In genomic region chr22:21702700-21703683, GRCh38 we compare ENCODE assay signal across 18 cellular contexts. TPM values are rescaled to one million over a fixed set of nuclear protein-coding genes. Genes with fewer than 3 reads are reported as not detected.
DNase-seq lines count a peak whose midpoint lies in the region; ATAC-seq, FAIRE-seq and TF ChIP-seq lines count a peak whose summit lies in the region.
"Had no signal": no experiment of that assay in that cellular context is flagged by ENCODE, and none has a peak within 500 bp of the region (broad histone marks: within the 10 kb centered on the region; RNA-seq: fewer than 3 reads in every experiment).

No MANE protein-coding gene starts in this region.

- H3K36me3 Mint-ChIP-seq in astrocyte (ENCODE audit: low read depth, unreplicated experiment), result peaks cover 10% of the 10 kb centered on the region
- H3K36me3 Mint-ChIP-seq in activated T-helper 2 cell treated with anti-CD3 and anti-CD28 coated beads, Interferon-gamma antibody, Interleukin-2, Interleukin-4, amounts not matched to agents 10 μg/mL and 5 μg/mL and 100 μg/mL, durations not matched to agents 14 hours and 24 hours and 36 hours (ENCODE audit: low read depth), result peaks cover 6% of the 10 kb centered on the region
- H3K36me3 Mint-ChIP-seq: activated naive CD8-positive, alpha-beta T cell treated with anti-CD3 and anti-CD28 coated beads, Interleukin-2, amount 10 ng/mL, durations not matched to agents 7 days and 5 days had no signal

- TF ChIP-seq CTCF in astrocyte (IDR thresholded peaks at IDR 0.05; ENCODE audit: insufficient read depth, low read depth, low read length), result no peak

- peaks cover 11% of the 10 kb centered on the region for H3K4me1 Mint-ChIP-seq in astrocyte (ENCODE audit: low read depth, unreplicated experiment)
- no peaks in the 10 kb centered on the region for H3K4me1 Mint-ChIP-seq in activated T-helper 2 cell treated with anti-CD3 and anti-CD28 coated beads, Interferon-gamma antibody, Interleukin-2, Interleukin-4, amounts not matched to agents 10 μg/mL and 5 μg/mL and 100 μg/mL, durations not matched to agents 14 hours and 24 hours and 36 hours (ENCODE audit: low read depth)

- H3K9me3 ChIP-seq in right cardiac atrium (ENCODE audit: control insufficient read depth, low read length), result no peaks in the 10 kb centered on the region
- H3K9me3 ChIP-seq in astrocyte (ENCODE audit: insufficient read depth, low read depth, low read length), result no peaks in the 10 kb centered on the region
- H3K9me3 ChIP-seq: ovary, Peyer's patch, right atrium auricular region had no signal

- no peaks in the 10 kb centered on the region for H3K79me2 ChIP-seq in astrocyte (ENCODE audit: insufficient read depth, low read length)

- H3K4me2 ChIP-seq in astrocyte (ENCODE audit: low read length), result no peak overlapping the region

- H3K4me3 Mint-ChIP-seq in astrocyte (ENCODE audit: unreplicated experiment), result no peak overlapping the region
- H3K4me3 Mint-ChIP-seq in activated T-helper 2 cell treated with anti-CD3 and anti-CD28 coated beads, Interferon-gamma antibody, Interleukin-2, Interleukin-4, amounts not matched to agents 10 μg/mL and 5 μg/mL and 100 μg/mL, durations not matched to agents 14 hours and 24 hours and 36 hours (ENCODE audit: low read depth), result no peak overlapping the region
- H3K4me3 Mint-ChIP-seq: activated naive CD8-positive, alpha-beta T cell treated with anti-CD3 and anti-CD28 coated beads, Interleukin-2, amount 10 ng/mL, durations not matched to agents 7 days and 5 days; brain; H9 had no signal

- WGBS in right cardiac atrium, result 94% methylated on average over 30 of the region's 30 CpGs

- no peak overlapping the region for H2AFZ ChIP-seq in astrocyte (ENCODE audit: low read depth, low read length)

- no peak overlapping the region for H3K4me3 ChIP-seq in right cardiac atrium (ENCODE audit: low read length)
- H3K4me3 ChIP-seq in astrocyte (ENCODE audit: insufficient read depth, low read depth, low read length), result no peak overlapping the region
- H3K4me3 ChIP-seq: ovary, Peyer's patch, right atrium auricular region had no signal

- H3K4me1 ChIP-seq in right cardiac atrium (ENCODE audit: control insufficient read depth, insufficient read depth, low read length), result peaks cover 10% of the 10 kb centered on the region
- peaks cover 19% of the 10 kb centered on the region for H3K4me1 ChIP-seq in astrocyte (ENCODE audit: insufficient read depth, low read length)

- H3K36me3 ChIP-seq in astrocyte (ENCODE audit: insufficient read depth, low read length), result no peaks in the 10 kb centered on the region
- H3K36me3 ChIP-seq: ovary, right atrium auricular region had no signal

- intact Hi-C loops in right cardiac atrium (cut with DNase I) (no loop called here), Right ventricle myocardium inferior (cut with DNase I) (no loop called here)
- intact Hi-C loops in activated T-helper 2 cell treated with anti-CD3 and anti-CD28 coated beads, Interferon-gamma antibody, Interleukin-2, Interleukin-4, amounts not matched to agents 10 μg/mL and 5 μg/mL and 100 μg/mL, durations not matched to agents 14 hours and 24 hours and 36 hours (cut with micrococcal nuclease), result no loop called here

- peak in 2 of 3 donors; percentile 45 for DNase-seq in right cardiac atrium
- no peak for DNase-seq in Right ventricle myocardium inferior (ENCODE audit: missing footprints)
- DNase-seq in astrocyte (ENCODE audit: low read depth), result no peak
- DNase-seq in left lobe of liver (ENCODE audit: low spot score), result no peak
- no peak for DNase-seq in activated T-helper 2 cell treated with anti-CD3 and anti-CD28 coated beads, Interferon-gamma antibody, Interleukin-2, Interleukin-4, amounts not matched to agents 10 μg/mL and 5 μg/mL and 100 μg/mL, durations not matched to agents 14 hours and 24 hours and 36 hours (ENCODE audit: low spot score)
- DNase-seq in medulla oblongata (ENCODE audit: extremely low spot score), result no peak
- DNase-seq in amniotic stem cell (lab: John Stamatoyannopoulos, UW), result no peak
- DNase-seq: activated CD4-positive, CD25-positive, alpha-beta regulatory T cell treated with anti-CD3 and anti-CD28 coated beads, Interleukin-2, amount 50 U/mL, for 72 hours; activated naive CD8-positive, alpha-beta T cell treated with anti-CD3 and anti-CD28 coated beads, Interleukin-2, amount 10 ng/mL, durations not matched to agents 7 days and 5 days; C1 segment of cervical spinal cord; effector memory CD4-positive, alpha-beta T cell; H9; NCI-H1417; ovary; stimulated activated CD4-positive, alpha-beta T cell treated with anti-CD3 and anti-CD28 coated beads, Interleukin-4, amount 100 ng/mL, for 4 hours had no signal

- H3K27ac Mint-ChIP-seq in astrocyte (ENCODE audit: unreplicated experiment), result peak overlapping the region; percentile 14
- no peak overlapping the region for H3K27ac Mint-ChIP-seq in activated T-helper 2 cell treated with anti-CD3 and anti-CD28 coated beads, Interferon-gamma antibody, Interleukin-2, Interleukin-4, amounts not matched to agents 10 μg/mL and 5 μg/mL and 100 μg/mL, durations not matched to agents 14 hours and 24 hours and 36 hours
- H3K27ac Mint-ChIP-seq: activated naive CD8-positive, alpha-beta T cell treated with anti-CD3 and anti-CD28 coated beads, Interleukin-2, amount 10 ng/mL, durations not matched to agents 7 days and 5 days had no signal

- no peaks in the 10 kb centered on the region for H3K9me3 Mint-ChIP-seq in astrocyte (ENCODE audit: unreplicated experiment)
- no peaks in the 10 kb centered on the region for H3K9me3 Mint-ChIP-seq in activated T-helper 2 cell treated with anti-CD3 and anti-CD28 coated beads, Interferon-gamma antibody, Interleukin-2, Interleukin-4, amounts not matched to agents 10 μg/mL and 5 μg/mL and 100 μg/mL, durations not matched to agents 14 hours and 24 hours and 36 hours
- H3K9me3 Mint-ChIP-seq: activated naive CD8-positive, alpha-beta T cell treated with anti-CD3 and anti-CD28 coated beads, Interleukin-2, amount 10 ng/mL, durations not matched to agents 7 days and 5 days; brain; H9 had no signal

- FAIRE-seq in astrocyte (lab: Jason Lieb, UNC), result no peak

- H3K27ac ChIP-seq in right cardiac atrium (ENCODE audit: low read length) (no peak overlapping the region), astrocyte (ENCODE audit: low read depth, low read length) (no peak overlapping the region)
- H3K27ac ChIP-seq: ovary, Peyer's patch, right atrium auricular region had no signal

- no peak overlapping the region for H3K9ac ChIP-seq in astrocyte (ENCODE audit: low read length)

- ATAC-seq in right cardiac atrium, result peak; percentile 2 to 6
- ATAC-seq in Right ventricle myocardium inferior, result no peak
- peak; percentile 22 for ATAC-seq in left lobe of liver

- H4K20me1 ChIP-seq in astrocyte (ENCODE audit: insufficient read depth, low read length), result no peaks in the 10 kb centered on the region

- H3K27me3 ChIP-seq in right cardiac atrium (ENCODE audit: control insufficient read depth, insufficient read depth), result no peaks in the 10 kb centered on the region
- no peaks in the 10 kb centered on the region for H3K27me3 ChIP-seq in astrocyte (ENCODE audit: insufficient read depth, low read length)
- H3K27me3 ChIP-seq: ovary, Peyer's patch, right atrium auricular region had no signal

- no peaks in the 10 kb centered on the region for H3K27me3 Mint-ChIP-seq in astrocyte (ENCODE audit: low read depth, unreplicated experiment)
- H3K27me3 Mint-ChIP-seq in activated T-helper 2 cell treated with anti-CD3 and anti-CD28 coated beads, Interferon-gamma antibody, Interleukin-2, Interleukin-4, amounts not matched to agents 10 μg/mL and 5 μg/mL and 100 μg/mL, durations not matched to agents 14 hours and 24 hours and 36 hours (ENCODE audit: low read depth), result no peaks in the 10 kb centered on the region
- H3K27me3 Mint-ChIP-seq: activated naive CD8-positive, alpha-beta T cell treated with anti-CD3 and anti-CD28 coated beads, Interleukin-2, amount 10 ng/mL, durations not matched to agents 7 days and 5 days had no signal

RNA-seq across cellular contexts. Expression of gene YPEL1, which starts 32.6 kb away (rescaled TPM):
- total RNA-seq in right cardiac atrium (10 to 100 TPM in 1 of 4 donors, 1 to 10 TPM in 3; 4.7 to 12.5 (median 6.4) TPM), Right ventricle myocardium inferior (4.4 TPM), astrocyte (0.82 and 0.86 TPM in 2 replicates), left lobe of liver (2.4 TPM)
- polyA plus RNA-seq in right cardiac atrium, result 4.1 TPM
- total RNA-seq in activated T-helper 2 cell treated with anti-CD3 and anti-CD28 coated beads, Interferon-gamma antibody, Interleukin-2, Interleukin-4, amounts not matched to agents 10 μg/mL and 5 μg/mL and 100 μg/mL, durations not matched to agents 14 hours and 24 hours and 36 hours, result 1.5 and 1.9 TPM in 2 replicates

RNA-seq across cellular contexts. Expression of gene PPIL2, which starts 37.2 kb away (rescaled TPM):
- 10 to 100 TPM; 20.4 to 32.0 (median 26.0) TPM for total RNA-seq in right cardiac atrium
- polyA plus RNA-seq in right cardiac atrium, result 22.6 TPM
- 24.5 TPM for total RNA-seq in Right ventricle myocardium inferior
- 28.2 and 28.5 TPM in 2 replicates for total RNA-seq in astrocyte
- 18.1 TPM for total RNA-seq in left lobe of liver
- total RNA-seq in activated T-helper 2 cell treated with anti-CD3 and anti-CD28 coated beads, Interferon-gamma antibody, Interleukin-2, Interleukin-4, amounts not matched to agents 10 μg/mL and 5 μg/mL and 100 μg/mL, durations not matched to agents 14 hours and 24 hours and 36 hours, result 53.9 and 55.4 TPM in 2 replicates

Comparison
In these comparisons a context has a peak if more than half of its experiments do, and no peak if none do; other contexts are left out.
1. DNase-seq: peak in right cardiac atrium (2 of 3); none in Right ventricle myocardium inferior (single experiment), astrocyte (single experiment), left lobe of liver (single experiment), activated T-helper 2 cell treated with anti-CD3 and anti-CD28 coated beads, Interferon-gamma antibody, Interleukin-2, Interleukin-4, amounts not matched to agents 10 μg/mL and 5 μg/mL and 100 μg/mL, durations not matched to agents 14 hours and 24 hours and 36 hours (single experiment), medulla oblongata (single experiment) and amniotic stem cell (single experiment).